In the genomic region with DNA sequence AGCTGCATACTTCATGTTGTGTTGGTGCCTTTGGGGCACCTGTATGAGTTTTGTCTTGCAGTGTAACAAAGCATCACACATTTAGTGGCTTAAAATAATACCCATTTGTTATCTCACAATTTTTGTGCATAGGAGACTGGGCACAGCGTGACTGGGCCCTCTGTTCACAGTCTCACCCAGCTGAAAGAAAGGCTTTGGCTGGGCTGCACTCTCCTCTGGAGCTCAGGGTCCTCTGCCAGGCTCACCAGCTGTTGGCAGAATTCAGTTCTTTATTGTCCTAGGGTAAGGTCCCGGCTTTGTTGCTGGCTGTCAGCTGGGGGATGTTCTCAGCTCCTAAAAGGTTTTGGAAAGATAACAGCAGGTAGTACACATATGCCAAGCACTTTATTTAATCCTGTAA, we compare ENCODE assay signal across 28 cellular contexts.
DNase-seq lines count a peak whose midpoint lies in the region; ATAC-seq and TF ChIP-seq lines count a peak whose summit lies in the region.
"Had no signal": no experiment of that assay in that cellular context is flagged by ENCODE, and none has a peak within 500 bp of the region (broad histone marks: within the 10 kb centered on the region; RNA-seq: fewer than 3 reads in every experiment).

No MANE protein-coding gene starts in this region.

- no peak overlapping the region for H3K27ac ChIP-seq in esophagus muscularis mucosa (replicated peaks in 1 of 4)
- no peak overlapping the region for H3K27ac ChIP-seq in trophoblast cell (ENCODE audit: low read depth, low read length)
- H3K27ac ChIP-seq: foreskin keratinocyte, hepatocyte, pancreas, sigmoid colon, SJCRH30, upper lobe of left lung had no signal

- H3K4me1 Mint-ChIP-seq in stimulated activated effector memory CD8-positive, alpha-beta T cell treated with anti-CD3 and anti-CD28 coated beads, Interleukin-12 subunit alpha, Interleukin-12 subunit beta, amount 100 ng/mL, for 72 hours = no peaks in the 10 kb centered on the region
- H3K4me1 Mint-ChIP-seq: CD4-positive, alpha-beta memory T cell had no signal

- H3K9me3 ChIP-seq in esophagus muscularis mucosa (peaks cover 0 to 6% (median 0%) of the 10 kb centered on the region in 4 donors), trophoblast cell (ENCODE audit: insufficient read depth, low read depth, low read length) (no peaks in the 10 kb centered on the region)
- H3K9me3 ChIP-seq: pancreas, sigmoid colon, SJCRH30, upper lobe of left lung had no signal

- H3K4me3 ChIP-seq in esophagus muscularis mucosa = no peak overlapping the region
- no peak overlapping the region for H3K4me3 ChIP-seq in trophoblast cell (ENCODE audit: low read depth, low read length)
- H3K4me3 ChIP-seq: hepatocyte, pancreas, sigmoid colon, SJCRH30, upper lobe of left lung had no signal

- H3K36me3 Mint-ChIP-seq in stimulated activated effector memory CD8-positive, alpha-beta T cell treated with anti-CD3 and anti-CD28 coated beads, Interleukin-12 subunit alpha, Interleukin-12 subunit beta, amount 100 ng/mL, for 72 hours = no peaks in the 10 kb centered on the region
- H3K36me3 Mint-ChIP-seq: CD4-positive, alpha-beta memory T cell had no signal

- peaks cover 11% of the 10 kb centered on the region for H3K9me3 Mint-ChIP-seq in stimulated activated effector memory CD8-positive, alpha-beta T cell treated with anti-CD3 and anti-CD28 coated beads, Interleukin-12 subunit alpha, Interleukin-12 subunit beta, amount 100 ng/mL, for 72 hours

- TF ChIP-seq POLR2A in esophagus muscularis mucosa (IDR thresholded peaks at IDR 0.05; ENCODE audit: low read depth) = no peak

- H2AFZ ChIP-seq in trophoblast cell (ENCODE audit: insufficient read depth, low read length, poor library complexity) = no peak overlapping the region
- H2AFZ ChIP-seq: hepatocyte had no signal

- ATAC-seq in stimulated activated effector memory CD8-positive, alpha-beta T cell treated with anti-CD3 and anti-CD28 coated beads, Interleukin-12 subunit alpha, Interleukin-12 subunit beta, amount 100 ng/mL, for 72 hours = no peak
- ATAC-seq: foreskin keratinocyte, Panc1, pancreas had no signal

- no peak for TF ChIP-seq EP300 in esophagus muscularis mucosa (IDR thresholded peaks at IDR 0.05)

- H2BK12ac ChIP-seq in trophoblast cell (ENCODE audit: low read length) = no peak overlapping the region

- H4K12ac ChIP-seq in trophoblast cell (ENCODE audit: low read depth, low read length) = no peak overlapping the region

- no peak overlapping the region for H2BK5ac ChIP-seq in trophoblast cell (ENCODE audit: low read depth, low read length, poor library complexity)

- 86% methylated on average over 2 of the region's 2 CpGs for WGBS in esophagus muscularis mucosa
- WGBS in trophoblast cell (ENCODE audit: extremely low coverage, insufficient coverage, insufficient read length) = no CpG with 5 or more reads among the region's 2 CpGs

- peak overlapping the region; percentile 64 for H3K9ac ChIP-seq in trophoblast cell (ENCODE audit: low read length)

- TF ChIP-seq CTCF in esophagus muscularis mucosa (IDR thresholded peaks at IDR 0.05) = no peak

- H3K27ac Mint-ChIP-seq in stimulated activated effector memory CD8-positive, alpha-beta T cell treated with anti-CD3 and anti-CD28 coated beads, Interleukin-12 subunit alpha, Interleukin-12 subunit beta, amount 100 ng/mL, for 72 hours = no peak overlapping the region
- H3K27ac Mint-ChIP-seq: activated T-cell treated with anti-CD3 and anti-CD28 coated beads, Interleukin-2, amount 50 U/mL, for 24 hours; CD4-positive, alpha-beta memory T cell; nephron had no signal

- no peak overlapping the region for H4K8ac ChIP-seq in trophoblast cell (ENCODE audit: low read depth, low read length)

- H4K91ac ChIP-seq in trophoblast cell (ENCODE audit: low read depth, low read length) = no peak overlapping the region

- no peak overlapping the region for H3K14ac ChIP-seq in trophoblast cell (ENCODE audit: low read length)

- H3K4me2 ChIP-seq in trophoblast cell (ENCODE audit: low read length) = no peak overlapping the region
- H3K4me2 ChIP-seq: hepatocyte had no signal

- H3K27me3 ChIP-seq in esophagus muscularis mucosa = no peaks in the 10 kb centered on the region
- H3K27me3 ChIP-seq in trophoblast cell (ENCODE audit: insufficient read depth, low read length) = no peaks in the 10 kb centered on the region
- H3K27me3 ChIP-seq: foreskin keratinocyte, hepatocyte, pancreas, sigmoid colon, SJCRH30, upper lobe of left lung had no signal

- no peak overlapping the region for H3K23ac ChIP-seq in trophoblast cell (ENCODE audit: low read length)

- intact Hi-C loops in esophagus muscularis mucosa (cut with DNase I) = no loop called here

- DNase-seq in NCI-H146 (lab: John Stamatoyannopoulos, UW) (peak; percentile 66), NCI-H146 treated with DMSO at 0.1 percent for 48 hours (lab: John Stamatoyannopoulos, UW; ENCODE audit: unreplicated experiment) (no peak), NCI-H2171 treated with DMSO at 0.1 percent for 48 hours (lab: John Stamatoyannopoulos, UW) (peak; percentile 71), esophagus muscularis mucosa (ENCODE audit: extremely low spot score) (peak; percentile 74), trophoblast cell (no peak), SW480 (ENCODE audit: low spot score) (no peak), D341Med (ENCODE audit: low spot score) (no peak)
- DNase-seq in stimulated activated effector memory CD8-positive, alpha-beta T cell treated with anti-CD3 and anti-CD28 coated beads, Interleukin-12 subunit alpha, Interleukin-12 subunit beta, amount 100 ng/mL, for 72 hours (ENCODE audit: low spot score in 2 of 2) = no peak
- DNase-seq: 8988T; activated CD4-positive, CD25-positive, alpha-beta regulatory T cell treated with anti-CD3 and anti-CD28 coated beads, Interleukin-2, amount 50 U/mL, for 72 hours; activated T-cell treated with anti-CD3 and anti-CD28 coated beads, Interleukin-2, amount 50 U/mL, for 24 hours; CD4-positive, alpha-beta memory T cell; DMS53; effector CD4-positive, alpha-beta T cell; foreskin keratinocyte; GDM1; NCI-H1105; pancreas; sigmoid colon; SJCRH30; stimulated activated CD4-positive, alpha-beta T cell treated with anti-CD3 and anti-CD28 coated beads, Interleukin-15, amount 100 ng/mL, for 24 hours; stimulated activated CD8-positive, alpha-beta memory T cell treated with anti-CD3 and anti-CD28 coated beads, Interleukin-4, amount 100 ng/mL, for 48 hours; T-helper 1 cell; upper lobe of left lung had no signal

- no peaks in the 10 kb centered on the region for H3K36me3 ChIP-seq in esophagus muscularis mucosa
- no peaks in the 10 kb centered on the region for H3K36me3 ChIP-seq in trophoblast cell (ENCODE audit: control insufficient read depth in 1 of 2, insufficient read depth in 2 of 2, low read length in 2 of 2)
- H3K36me3 ChIP-seq: pancreas, sigmoid colon, SJCRH30, upper lobe of left lung had no signal

- no peak overlapping the region for H2BK120ac ChIP-seq in trophoblast cell (ENCODE audit: insufficient read depth, low read length, poor library complexity)

- H3K4me3 Mint-ChIP-seq in stimulated activated effector memory CD8-positive, alpha-beta T cell treated with anti-CD3 and anti-CD28 coated beads, Interleukin-12 subunit alpha, Interleukin-12 subunit beta, amount 100 ng/mL, for 72 hours = no peak overlapping the region
- H3K4me3 Mint-ChIP-seq: activated T-cell treated with anti-CD3 and anti-CD28 coated beads, Interleukin-2, amount 50 U/mL, for 24 hours; brain; CD4-positive, alpha-beta memory T cell; nephron had no signal

- H3K79me2 ChIP-seq in trophoblast cell (ENCODE audit: control insufficient read depth, insufficient read depth, low read length, poor library complexity) = no peaks in the 10 kb centered on the region
- H3K79me2 ChIP-seq: hepatocyte had no signal

- H3K4ac ChIP-seq in trophoblast cell (ENCODE audit: low read depth, low read length) = no peak overlapping the region

- no peaks in the 10 kb centered on the region for H3K79me1 ChIP-seq in trophoblast cell (ENCODE audit: low read length)

- H3K4me1 ChIP-seq in esophagus muscularis mucosa (no peaks in the 10 kb centered on the region), trophoblast cell (ENCODE audit: control insufficient read depth in 1 of 2, insufficient read depth in 2 of 2, low read length in 2 of 2) (no peaks in the 10 kb centered on the region)
- H3K4me1 ChIP-seq: foreskin keratinocyte, pancreas, sigmoid colon, SJCRH30, upper lobe of left lung had no signal

- no peak overlapping the region for H3K18ac ChIP-seq in trophoblast cell (ENCODE audit: low read length)

- H2AK5ac ChIP-seq in trophoblast cell (ENCODE audit: low read length) = no peak overlapping the region

Comparison
In these comparisons a context has a peak if more than half of its experiments do, and no peak if none do; other contexts are left out.
1. DNase-seq: peak in NCI-H146 (single experiment), NCI-H2171 treated with DMSO at 0.1 percent for 48 hours (single experiment) and esophagus muscularis mucosa (single experiment); none in NCI-H146 treated with DMSO at 0.1 percent for 48 hours (single experiment), trophoblast cell (0 of 2), stimulated activated effector memory CD8-positive, alpha-beta T cell treated with anti-CD3 and anti-CD28 coated beads, Interleukin-12 subunit alpha, Interleukin-12 subunit beta, amount 100 ng/mL, for 72 hours (0 of 2), SW480 (single experiment) and D341Med (single experiment).